ENCODE assay signal across 8 cellular contexts in genomic region chr21:33479679-33480480, GRCh38. TPM values are rescaled to one million over a fixed set of nuclear protein-coding genes. Genes with fewer than 3 reads are reported as not detected.
DNase-seq lines count a peak whose midpoint lies in the region; ATAC-seq, FAIRE-seq and TF ChIP-seq lines count a peak whose summit lies in the region.

TMEM50B (minus strand) TSS chr21:33479974; CDS start chr21:33468885, 11,089 bp downstream.

- FAIRE-seq in endothelial cell of umbilical vein (lab: Jason Lieb, UNC): peak; percentile 96

- BruUV-seq in endothelial cell of umbilical vein (replicated peaks; lab: Mats Ljungman, UMichigan): no TSS peak

- H3K27me3 ChIP-seq in OCI-LY1 (ENCODE audit: insufficient read depth, low read length) (no peaks in the 10 kb centered on the region), endothelial cell of umbilical vein (ENCODE audit: control insufficient read depth in 2 of 2, insufficient read depth in 2 of 2, low read length in 2 of 2) (peaks cover 3% of the 10 kb centered on the region in 2 experiments), mononuclear cell (ENCODE audit: insufficient read depth, low read length) (no peaks in the 10 kb centered on the region)

- CTCF ChIA-PET in endothelial cell of umbilical vein (lab: Charles Lee): interaction anchor here (0.6 to 2.3 kb wide), 19 partner anchors 10 to 283 kb away, joined by 3 to 24 read pairs (median 4); partner anchors contain the start of genes DNAJC28 and IFNAR1

- peak within 1 kb of the TSS; percentile 69 for H3K9ac ChIP-seq in OCI-LY1 (ENCODE audit: low read length)
- peak within 1 kb of the TSS; percentile 95 for H3K9ac ChIP-seq in endothelial cell of umbilical vein (replicated peaks; ENCODE audit: extremely low read depth, insufficient read depth, low read length)

- 0 out of 2 replicates have a peak, but pooled peaks have one; percentile 26 for TF ChIP-seq CTCF in OCI-LY1 (IDR thresholded peaks at IDR 0.05; ENCODE audit: low read length)
- peak; percentile 27 to 59 for TF ChIP-seq CTCF in endothelial cell of umbilical vein (IDR thresholded peaks at IDR 0.05; ENCODE audit: extremely low read depth in 1 of 2, insufficient read depth in 1 of 2, low read depth in 1 of 2, low read length in 2 of 2)

- no peaks in the 10 kb centered on the region for H3F3A ChIP-seq in OCI-LY1 (ENCODE audit: insufficient read depth, low read length)

- H3K36me3 ChIP-seq in OCI-LY1 (ENCODE audit: insufficient read depth, low read length) (no peaks in the 10 kb centered on the region), endothelial cell of umbilical vein (ENCODE audit: control insufficient read depth in 2 of 2, extremely low read depth in 1 of 2, insufficient read depth in 2 of 2, low read length in 2 of 2) (no peaks in the 10 kb centered on the region)

- H3K9me3 ChIP-seq in OCI-LY1 (ENCODE audit: low read length) (no peaks in the 10 kb centered on the region), endothelial cell of umbilical vein (replicated peaks; ENCODE audit: control insufficient read depth, insufficient read depth, low read length) (no peaks in the 10 kb centered on the region), mononuclear cell (ENCODE audit: low read depth, low read length) (no peaks in the 10 kb centered on the region)

- no peaks in the 10 kb centered on the region for H3K9me1 ChIP-seq in endothelial cell of umbilical vein (replicated peaks; ENCODE audit: control insufficient read depth, extremely low read depth, insufficient read depth, low read length)

- H3K27ac ChIP-seq in OCI-LY1 (ENCODE audit: low read depth, low read length, poor library complexity, severe bottlenecking): peak within 1 kb of the TSS; percentile 49
- H3K27ac ChIP-seq in endothelial cell of umbilical vein (ENCODE audit: insufficient read depth, low read depth, low read length): peak within 1 kb of the TSS; percentile 72

- intact Hi-C loops in endothelial cell of umbilical vein (cut with micrococcal nuclease): loop anchor here (1.0 to 2.0 kb wide), 2 partner anchors 11 to 63 kb away; partner anchors contain the start of genes DNAJC28, GART and SON

- H4K20me1 ChIP-seq in OCI-LY1 (ENCODE audit: insufficient read depth, low read length) (no peaks in the 10 kb centered on the region), endothelial cell of umbilical vein (replicated peaks; ENCODE audit: control insufficient read depth, extremely low read depth, insufficient read depth, low read length) (no peaks in the 10 kb centered on the region)

- peak within 1 kb of the TSS; percentile 71 for H3K4me3 ChIP-seq in OCI-LY1 (ENCODE audit: low read depth, low read length, poor library complexity, severe bottlenecking)
- peak within 1 kb of the TSS; percentile 83 to 95 (median 91) for H3K4me3 ChIP-seq in endothelial cell of umbilical vein (replicated peaks in 1 of 3; ENCODE audit: insufficient read depth in 1 of 3, low read depth in 1 of 3, low read length in 3 of 3)
- peak within 1 kb of the TSS; percentile 84 for H3K4me3 ChIP-seq in mononuclear cell (ENCODE audit: low read length)

- ATAC-seq in GM21515 (IDR thresholded peaks at IDR 0.05; ENCODE audit: unreplicated experiment): peak; percentile 81

- H2AFZ ChIP-seq in OCI-LY1 (ENCODE audit: low read length) (no peak within 1 kb of the TSS; the same call in 1 of the 2 replicates), endothelial cell of umbilical vein (ENCODE audit: low read depth, low read length) (peak within 1 kb of the TSS; percentile 95)

- peak; percentile 98 for DNase-seq in DMS 273 (lab: John Stamatoyannopoulos, UW; ENCODE audit: unreplicated experiment)
- DNase-seq in HuH-7 (ENCODE audit: low spot score): peak; percentile 92
- peak; percentile 97 for DNase-seq in activated CD8-positive, alpha-beta memory T cell treated with anti-CD3 and anti-CD28 coated beads, Interleukin-2, amount 50 U/mL, for 48 hours
- DNase-seq in endothelial cell of umbilical vein (ENCODE audit: low read depth, low spot score): peak; percentile 98
- peak; percentile 90 to 95 for DNase-seq in stimulated activated CD8-positive, alpha-beta memory T cell treated with anti-CD3 and anti-CD28 coated beads, Interleukin-4, amount 100 ng/mL, for 1 hour (ENCODE audit: low read depth in 2 of 2, low spot score in 1 of 2)

- peaks cover 13% of the 10 kb centered on the region for H3K4me1 ChIP-seq in OCI-LY1 (ENCODE audit: insufficient read depth, low read length, severe bottlenecking)
- H3K4me1 ChIP-seq in endothelial cell of umbilical vein (ENCODE audit: control insufficient read depth, extremely low read depth, insufficient read depth, low read length): peaks cover 4% of the 10 kb centered on the region
- H3K4me1 ChIP-seq in mononuclear cell (ENCODE audit: insufficient read depth, low read length): peaks cover 17% of the 10 kb centered on the region

- no peaks in the 10 kb centered on the region for H3K9me2 ChIP-seq in OCI-LY1 (ENCODE audit: low read depth, low read length)

- dilution Hi-C loops in endothelial cell of umbilical vein (cut with MboI; ENCODE audit: extremely low pct_ligation_motif_present, low sequenced_read_pairs): no loop called here

- peak within 1 kb of the TSS; percentile 97 for H3K4me2 ChIP-seq in OCI-LY1 (ENCODE audit: low read length)
- peak within 1 kb of the TSS; percentile 90 for H3K4me2 ChIP-seq in endothelial cell of umbilical vein (ENCODE audit: insufficient read depth, low read length)

- H3K79me2 ChIP-seq in OCI-LY1 (ENCODE audit: insufficient read depth, low read length) (peaks cover 18% of the 10 kb centered on the region), endothelial cell of umbilical vein (ENCODE audit: control insufficient read depth, insufficient read depth, low read length) (peaks cover 6% of the 10 kb centered on the region)

- POLR2A ChIA-PET in endothelial cell of umbilical vein (lab: Charles Lee): interaction anchor here (0.6 to 1.9 kb wide), 8 partner anchors 10 to 275 kb away, joined by 3 to 22 read pairs (median 3); partner anchors contain the start of genes DNAJC28, DONSON, GART and IL10RB

- TF ChIP-seq POLR2A in endothelial cell of umbilical vein (IDR thresholded peaks at IDR 0.05; ENCODE audit: low read depth, low read length): peak; percentile 94

TF ChIP-seq in endothelial cell of umbilical vein, 7 proteins besides CTCF, POLR2A, EP300 and RAD21:
- no peak for TF ChIP-seq GATA2 (IDR thresholded peaks at IDR 0.05; ENCODE audit: insufficient read depth, insufficient read length, low read depth, low read length)
- peak; percentile 94 for TF ChIP-seq POLR2AphosphoS5 (IDR thresholded peaks at IDR 0.05; ENCODE audit: insufficient read depth, low read depth, low read length)
TF ChIP-seq in endothelial cell of umbilical vein: peak in this region for 1.

RNA-seq across cellular contexts. Expression of gene TMEM50B, which starts in this region (rescaled TPM):
- total RNA-seq in endothelial cell of umbilical vein (29.3 and 29.7 TPM in 2 replicates), mononuclear cell (50.5 TPM)
- polyA plus RNA-seq in endothelial cell of umbilical vein: 17.3 and 25.1 TPM in 2 replicates
- 15.9 and 16.7 TPM in 2 replicates for polyA plus RNA-seq in endothelial cell of umbilical vein (2011; cell fraction: cytosol; rRNA removed)
- 71.6 and 73.2 TPM in 2 replicates for polyA plus RNA-seq in endothelial cell of umbilical vein (2011; cell fraction: nucleus; rRNA removed)
- polyA plus RNA-seq in endothelial cell of umbilical vein (2012): 23.8 and 24.0 TPM in 2 replicates
- 15.5 and 16.1 TPM in 2 replicates for polyA minus RNA-seq in endothelial cell of umbilical vein
- 8.4 TPM for polyA minus RNA-seq in endothelial cell of umbilical vein (2011; cell fraction: cytosol; rRNA and poly(A)+ RNA removed)
- polyA minus RNA-seq in endothelial cell of umbilical vein (2011; cell fraction: nucleus; rRNA and poly(A)+ RNA removed): 19.6 and 23.6 TPM in 2 replicates

Comparison
In these comparisons a context has a peak if more than half of its experiments do, and no peak if none do; other contexts are left out.
1. Peak in every context shown above with its lines: DNase-seq, ATAC-seq, H3K4me3 ChIP-seq and H3K27ac ChIP-seq.